In genomic region chr9:127473501-127473900, GRCh38 we compare ENCODE assay signal across 20 cellular contexts. TPM values are rescaled to one million over a fixed set of nuclear protein-coding genes. Genes with fewer than 3 reads are reported as not detected.
DNase-seq lines count a peak whose midpoint lies in the region; ATAC-seq, FAIRE-seq and TF ChIP-seq lines count a peak whose summit lies in the region.
"Had no signal": no experiment of that assay in that cellular context is flagged by ENCODE, and none has a peak within 500 bp of the region (broad histone marks: within the 10 kb centered on the region; RNA-seq: fewer than 3 reads in every experiment).

No MANE protein-coding gene starts in this region.

- DNase-seq in bronchial epithelial cell (ENCODE audit: low read depth) (no peak), heart left ventricle (no peak), right cardiac atrium (no peak), sciatic nerve (ENCODE audit: low spot score) (no peak), GOT3 (lab: John Stamatoyannopoulos, UW) (no peak), NCI-H1092 treated with DMSO at 0.1 percent for 48 hours (lab: John Stamatoyannopoulos, UW) (no peak)
- DNase-seq in stimulated activated CD4-positive, alpha-beta T cell treated with anti-CD3 and anti-CD28 coated beads, Interleukin-1b, Interleukin-23, amount 100 ng/mL, for 48 hours: no peak
- DNase-seq: CD8-positive, alpha-beta T cell; COR-L47; DMS153; DMS79 treated with DMSO at 0.1 percent for 48 hours; EL; HCEC 1CT; HFFc6 had no signal

- H3K9me3 ChIP-seq in heart left ventricle (no peaks in the 10 kb centered on the region), right cardiac atrium (ENCODE audit: control insufficient read depth, low read length) (no peaks in the 10 kb centered on the region)
- H3K9me3 ChIP-seq: A549 had no signal

- 70 to 83% (median 77%) methylated on average over 9 to 10 of the region's 10 CpGs for WGBS in heart left ventricle, 4 donors
- 80% methylated on average over 10 of the region's 10 CpGs for WGBS in right cardiac atrium

- H3K27me3 ChIP-seq in bronchial epithelial cell (ENCODE audit: control insufficient read depth, insufficient read depth, low read length) (no peaks in the 10 kb centered on the region), heart left ventricle (no peaks in the 10 kb centered on the region), right cardiac atrium (ENCODE audit: control insufficient read depth, insufficient read depth) (no peaks in the 10 kb centered on the region)

- H3K27ac ChIP-seq in heart left ventricle: peak overlapping the region in 3 of 12 donors; percentile 52 to 61 (median 57)
- H3K27ac ChIP-seq in right cardiac atrium (ENCODE audit: low read length): peak overlapping the region; percentile 3
- H3K27ac ChIP-seq: A549 had no signal

- no peak for TF ChIP-seq POLR2A in heart left ventricle (IDR thresholded peaks at IDR 0.05)

- H3K36me3 ChIP-seq in bronchial epithelial cell (ENCODE audit: control insufficient read depth, insufficient read depth, low read length): peaks cover 2% of the 10 kb centered on the region
- H3K36me3 ChIP-seq in heart left ventricle: peaks cover 0 to 88% (median 78%) of the 10 kb centered on the region in 9 donors

- TF ChIP-seq CTCF in bronchial epithelial cell (IDR thresholded peaks at IDR 0.05; ENCODE audit: insufficient read depth, low read length, severe bottlenecking) (no peak), heart left ventricle (IDR thresholded peaks at IDR 0.05) (no peak)

- peak; percentile 37 to 73 (median 53) for ATAC-seq in heart left ventricle
- peak; percentile 57 to 60 for ATAC-seq in right cardiac atrium
- ATAC-seq in sciatic nerve: peak; percentile 42
- ATAC-seq: CD8-positive, alpha-beta T cell had no signal

- H3K4me3 ChIP-seq in bronchial epithelial cell (ENCODE audit: low read depth, low read length) (no peak overlapping the region), heart left ventricle (no peak overlapping the region), right cardiac atrium (ENCODE audit: low read length) (no peak overlapping the region)
- H3K4me3 ChIP-seq: A549 had no signal

- FAIRE-seq in bronchial epithelial cell (lab: Jason Lieb, UNC): peak; percentile 7
- FAIRE-seq: A549, D721Med, G401.6, GM12891, GM19239, HTR-8/SVneo had no signal

- peaks cover 0 to 12% (median 0%) of the 10 kb centered on the region in 12 donors for H3K4me1 ChIP-seq in heart left ventricle
- H3K4me1 ChIP-seq in right cardiac atrium (ENCODE audit: control insufficient read depth, insufficient read depth, low read length): no peaks in the 10 kb centered on the region
- H3K4me1 ChIP-seq: A549 had no signal

- intact Hi-C loops in heart left ventricle (cut with DNase I): no loop called here
- intact Hi-C loops in right cardiac atrium (cut with DNase I): no loop called here
- intact Hi-C loops in sciatic nerve (cut with DNase I): no loop called here

RNA-seq across cellular contexts. Expression of gene LRSAM1, which starts 22.2 kb away (rescaled TPM):
- total RNA-seq in bronchial epithelial cell (5.3 and 10.9 TPM in 2 replicates), heart left ventricle (10 to 100 TPM; 21.9 to 42.2 (median 31.6) TPM), right cardiac atrium (10 to 100 TPM; 14.4 to 23.3 (median 21.1) TPM), sciatic nerve (27.0 TPM)
- polyA plus RNA-seq in heart left ventricle (10 to 100 TPM; 22.2 to 38.0 TPM), right cardiac atrium (23.8 TPM)

RNA-seq across cellular contexts. Expression of gene RPL12, which starts 22.3 kb away (rescaled TPM):
- total RNA-seq in bronchial epithelial cell: 2,552 and 3,707 TPM in 2 replicates
- total RNA-seq in heart left ventricle: 100 to 1,000 TPM; 408 to 937 (median 547) TPM
- polyA plus RNA-seq in heart left ventricle: 1,000 to 10,000 TPM; 1,225 to 1,523 TPM
- 100 to 1,000 TPM; 535 to 714 (median 622) TPM for total RNA-seq in right cardiac atrium
- 1,268 TPM for polyA plus RNA-seq in right cardiac atrium
- 894 TPM for total RNA-seq in sciatic nerve

RNA-seq across cellular contexts. Expression of gene ZNF79, which starts 49.3 kb away (rescaled TPM):
- 12.8 and 14.0 TPM in 2 replicates for total RNA-seq in bronchial epithelial cell
- total RNA-seq in heart left ventricle: 1 to 10 TPM; 4.6 to 7.4 (median 5.8) TPM
- polyA plus RNA-seq in heart left ventricle: 1 to 10 TPM; 3.1 to 3.6 TPM
- total RNA-seq in right cardiac atrium: 1 to 10 TPM; 6.3 to 7.9 (median 7.6) TPM
- 3.2 TPM for polyA plus RNA-seq in right cardiac atrium
- total RNA-seq in sciatic nerve: 12.8 TPM
